8 cellular contexts compared by ENCODE assay signal in the genomic region with DNA sequence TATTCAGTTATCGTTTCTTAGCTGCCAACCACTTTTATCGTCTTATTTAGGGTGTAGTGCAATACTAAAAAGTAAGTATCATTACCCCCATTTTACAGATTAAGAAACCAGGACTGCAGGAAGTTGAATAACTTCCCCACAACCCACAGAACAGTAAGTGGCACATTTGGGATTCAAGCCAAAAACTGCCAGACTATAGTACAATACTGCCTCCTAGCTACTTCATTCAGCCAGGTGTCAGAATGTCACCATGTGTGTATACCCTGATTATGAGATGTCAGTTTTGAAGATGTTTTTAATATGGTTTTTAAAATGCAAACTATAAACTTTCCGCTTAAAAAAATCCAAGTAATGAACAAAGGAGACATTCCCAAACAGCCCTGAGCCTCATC.
A peak's percentile ranks its signal among the peaks of the same experiment; 100 is the strongest.
DNase-seq lines count a peak whose midpoint lies in the region; ATAC-seq and TF ChIP-seq lines count a peak whose summit lies in the region.

No MANE protein-coding gene starts in this region.

- no peaks in the 10 kb centered on the region for H3K36me3 ChIP-seq in RWPE2 (ENCODE audit: low read depth)
- H3K36me3 ChIP-seq in ascending aorta, result no peaks in the 10 kb centered on the region

- H3K4me1 ChIP-seq in RWPE2 (ENCODE audit: insufficient read depth, poor library complexity, severe bottlenecking) (no peaks in the 10 kb centered on the region), foreskin keratinocyte (no peaks in the 10 kb centered on the region), ascending aorta (no peaks in the 10 kb centered on the region)

- H3K27me3 ChIP-seq in RWPE2 (ENCODE audit: insufficient read depth, poor library complexity, severe bottlenecking), result peaks cover 5% of the 10 kb centered on the region
- H3K27me3 ChIP-seq in foreskin keratinocyte, result peaks cover 2% of the 10 kb centered on the region
- H3K27me3 ChIP-seq in ascending aorta, result no peaks in the 10 kb centered on the region

- H3K4me3 ChIP-seq in RWPE2 (ENCODE audit: severe bottlenecking), result no peak overlapping the region
- no peak overlapping the region for H3K4me3 ChIP-seq in retinal pigment epithelial cell (ENCODE audit: low read length)
- no peak overlapping the region for H3K4me3 ChIP-seq in ascending aorta

- H3K9me3 ChIP-seq in RWPE2 (ENCODE audit: severe bottlenecking) (no peaks in the 10 kb centered on the region), ascending aorta (no peaks in the 10 kb centered on the region)

- ATAC-seq in RWPE2 (ENCODE audit: low read depth) (no peak), foreskin keratinocyte (no peak), GM19351 (IDR thresholded peaks at IDR 0.05; ENCODE audit: unreplicated experiment) (no peak)

- intact Hi-C loops in ascending aorta (cut with DNase I), result no loop called here

- no peak overlapping the region for H3K27ac ChIP-seq in RWPE2 (ENCODE audit: poor library complexity, severe bottlenecking)
- no peak overlapping the region for H3K27ac ChIP-seq in foreskin keratinocyte
- H3K27ac ChIP-seq in ascending aorta, result no peak overlapping the region

- TF ChIP-seq CTCF in RWPE2 (IDR thresholded peaks at IDR 0.05; ENCODE audit: poor library complexity, severe bottlenecking), result peak; percentile 30
- TF ChIP-seq CTCF in foreskin keratinocyte (conservative IDR thresholded peaks at IDR 0.05), result peak; percentile 54
- TF ChIP-seq CTCF in retinal pigment epithelial cell (conservative IDR thresholded peaks at IDR 0.05; ENCODE audit: low read depth, low read length), result peak; percentile 47
- TF ChIP-seq CTCF in ascending aorta (IDR thresholded peaks at IDR 0.05), result no peak

- peak; percentile 4 for DNase-seq in DMS153 treated with DMSO at 0.1 percent for 48 hours (lab: John Stamatoyannopoulos, UW; ENCODE audit: unreplicated experiment)
- peak; percentile 9 for DNase-seq in HK-2 (ENCODE audit: unreplicated experiment)
- no peak for DNase-seq in RWPE2 (ENCODE audit: low spot score)
- DNase-seq in foreskin keratinocyte, result peak; percentile 12 to 48
- no peak for DNase-seq in retinal pigment epithelial cell (ENCODE audit: low read depth)
- no peak for DNase-seq in stimulated activated CD4-positive, alpha-beta T cell treated with anti-CD3 and anti-CD28 coated beads, Interleukin-2, amount 100 ng/mL, for 48 hours
- DNase-seq in ascending aorta (ENCODE audit: low spot score in 2 of 2), result no peak

Comparison
In these comparisons a context has a peak if more than half of its experiments do, and no peak if none do; other contexts are left out.
1. DNase-seq: peak in DMS153 treated with DMSO at 0.1 percent for 48 hours (single experiment), HK-2 (single experiment) and foreskin keratinocyte (2 of 2); none in RWPE2 (single experiment), retinal pigment epithelial cell (single experiment), stimulated activated CD4-positive, alpha-beta T cell treated with anti-CD3 and anti-CD28 coated beads, Interleukin-2, amount 100 ng/mL, for 48 hours (0 of 2) and ascending aorta (0 of 2).
2. CTCF ChIP-seq: peak in RWPE2 (single experiment), foreskin keratinocyte (single experiment) and retinal pigment epithelial cell (single experiment); none in ascending aorta (0 of 3).